In genomic region chr4:18278244-18278643, GRCh38 we compare ENCODE assay signal across 28 cellular contexts.
"Had no signal": no experiment of that assay in that cellular context is flagged by ENCODE, and none has a peak within 500 bp of the region (broad histone marks: within the 10 kb centered on the region; RNA-seq: fewer than 3 reads in every experiment).

No MANE protein-coding gene starts in this region.

- FAIRE-seq: endometrium, islet of Langerhans, keratinocyte had no signal

- H3K9me3 ChIP-seq: colonic mucosa, esophagus squamous epithelium, gastrocnemius medialis, lower lobe of right lung had no signal

- H3K36me3 Mint-ChIP-seq: mesothelial cell of epicardium had no signal

- H3K4me3 ChIP-seq: colonic mucosa, esophagus squamous epithelium, gastrocnemius medialis, heart right ventricle, left lung, lower lobe of right lung, mucosa of descending colon had no signal

- H3K27me3 Mint-ChIP-seq: dendritic cell treated with granulocyte-macrophage colony-stimulating factor and Interleukin-4, amounts not matched to agents 40 ng/mL and 50 ng/mL, for 4 days; effector memory CD8-positive, alpha-beta T cell had no signal

- H3K4me3 Mint-ChIP-seq: dendritic cell treated with granulocyte-macrophage colony-stimulating factor and Interleukin-4, amounts not matched to agents 40 ng/mL and 50 ng/mL, for 4 days; effector memory CD8-positive, alpha-beta T cell; endodermal cell; mesothelial cell of epicardium; naive B cell had no signal

- H3K27ac ChIP-seq: colonic mucosa, epithelial cell of prostate, esophagus squamous epithelium, gastrocnemius medialis, heart right ventricle, left lung, lower lobe of right lung had no signal

- H3K27ac Mint-ChIP-seq: dendritic cell treated with granulocyte-macrophage colony-stimulating factor and Interleukin-4, amounts not matched to agents 40 ng/mL and 50 ng/mL, for 4 days; effector memory CD8-positive, alpha-beta T cell; endodermal cell; mesothelial cell of epicardium; naive B cell had no signal

- DNase-seq: colonic mucosa; cortex of kidney; effector CD8-positive, alpha-beta T cell; effector memory CD8-positive, alpha-beta T cell; endodermal cell; erythroblast; esophagus squamous epithelium; foreskin fibroblast; foreskin melanocyte; gastrocnemius medialis; glutamatergic neuron; head of caudate nucleus; heart right ventricle; hippocampal formation; left cardiac atrium; left lung; left ventricle myocardium superior; lower lobe of right lung; mesenchymal stem cell; mucosa of descending colon; naive B cell had no signal

- ATAC-seq: effector memory CD8-positive, alpha-beta T cell; esophagus mucosa; gastrocnemius medialis; heart right ventricle; left cardiac atrium; left lung; left ventricle myocardium superior; lower lobe of right lung; mucosa of descending colon had no signal

- H3K36me3 ChIP-seq: colonic mucosa, esophagus squamous epithelium, gastrocnemius medialis, heart right ventricle, left lung, lower lobe of right lung had no signal

- H3K27me3 ChIP-seq: colonic mucosa, esophagus squamous epithelium, gastrocnemius medialis, heart right ventricle, left lung had no signal

- H3K4me1 Mint-ChIP-seq: endodermal cell, mesothelial cell of epicardium, naive B cell had no signal

- H3K4me1 ChIP-seq: colonic mucosa, esophagus squamous epithelium, gastrocnemius medialis, heart right ventricle, left lung, lower lobe of right lung had no signal
